Comparison of ENCODE assay signal across 1 cellular context in the genomic region with DNA sequence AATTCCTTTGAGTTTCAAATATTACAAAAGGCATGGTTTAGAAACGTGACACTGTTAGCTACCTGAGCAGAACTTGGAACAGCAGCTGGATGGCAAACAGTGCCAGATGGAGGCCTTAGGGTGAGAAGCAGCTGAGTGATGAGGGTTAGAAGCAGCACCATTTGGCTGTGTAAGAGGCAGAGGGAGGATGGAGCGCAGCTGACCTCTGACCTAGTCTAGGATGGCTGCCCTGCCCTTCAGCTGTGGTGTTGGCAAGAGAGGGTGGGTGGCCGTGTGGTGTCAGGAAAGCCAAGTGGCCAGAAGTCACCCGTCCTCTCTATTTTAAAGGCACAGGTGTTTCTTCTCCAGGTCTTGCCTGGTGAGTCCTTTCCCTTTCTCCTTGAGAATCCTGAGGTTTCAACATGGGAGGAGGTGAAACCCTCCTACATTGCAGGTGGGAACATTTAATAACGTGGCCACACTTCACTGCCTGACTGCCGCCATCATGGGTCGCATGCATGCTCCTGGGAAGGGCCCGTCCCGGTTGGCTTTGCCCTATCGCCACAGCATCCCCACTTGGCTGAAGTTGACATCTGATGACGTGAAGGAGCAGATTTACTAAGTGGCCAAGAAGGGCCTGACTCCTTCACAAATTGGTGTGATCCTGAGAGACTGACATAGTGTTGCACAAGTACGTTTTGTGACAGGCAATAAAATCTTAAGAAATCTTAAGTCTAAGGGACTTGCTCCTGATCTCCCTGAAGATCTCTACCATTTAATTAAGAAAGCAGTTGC.
TF ChIP-seq lines count a peak whose summit lies in the region.

No MANE protein-coding gene starts in this region.

TF ChIP-seq in K562, 482 proteins besides CTCF, POLR2A, EP300 and RAD21 (continued from another document):
- TF ChIP-seq CHD7 (IDR thresholded peaks at IDR 0.05; ENCODE audit: low read depth, low read length), result no peak
- TF ChIP-seq SIX5 (IDR thresholded peaks at IDR 0.05; ENCODE audit: borderline replicate concordance in 1 of 2, insufficient read depth in 1 of 2, low read depth in 1 of 2, low read length in 2 of 2), result no peak
- no peak for TF ChIP-seq ZNF395 (CRISPR knock-in tag; IDR thresholded peaks at IDR 0.05)
- TF ChIP-seq HSF4 (CRISPR knock-in tag; IDR thresholded peaks at IDR 0.05; ENCODE audit: borderline replicate concordance), result no peak
- no peak for TF ChIP-seq PKNOX1 (IDR thresholded peaks at IDR 0.05)
- no peak for TF ChIP-seq ZNF174 (CRISPR knock-in tag; IDR thresholded peaks at IDR 0.05)
- no peak for TF ChIP-seq ATF6 (CRISPR knock-in tag; IDR thresholded peaks at IDR 0.05)
- TF ChIP-seq ZSCAN29 (IDR thresholded peaks at IDR 0.05), result no peak
- TF ChIP-seq CAMTA2 (CRISPR knock-in tag; conservative IDR thresholded peaks at IDR 0.05), result no peak
- TF ChIP-seq ZBTB11 (CRISPR knock-in tag; IDR thresholded peaks at IDR 0.05), result no peak
